In genomic region chr2:209663149-209663548, GRCh38 we compare ENCODE assay signal across 10 cellular contexts.
DNase-seq lines count a peak whose midpoint lies in the region; ATAC-seq lines count a peak whose summit lies in the region.
"Had no signal": no experiment of that assay in that cellular context is flagged by ENCODE, and none has a peak within 500 bp of the region (broad histone marks: within the 10 kb centered on the region; RNA-seq: fewer than 3 reads in every experiment).

No MANE protein-coding gene starts in this region.

- peak; percentile 52 for ATAC-seq in GM18861 (IDR thresholded peaks at IDR 0.05; ENCODE audit: unreplicated experiment)
- ATAC-seq in HG03565 (IDR thresholded peaks at IDR 0.05; ENCODE audit: unreplicated experiment), result peak; percentile 83
- ATAC-seq in GM18498 (IDR thresholded peaks at IDR 0.05; ENCODE audit: unreplicated experiment), result no peak

- DNase-seq in astrocyte of the hippocampus (ENCODE audit: low read depth, low spot score) (peak; percentile 65), lung microvascular endothelial cell (ENCODE audit: low read depth in 2 of 2) (peak; percentile 16 to 83), medulla oblongata (ENCODE audit: extremely low spot score) (no peak), amniotic stem cell (lab: John Stamatoyannopoulos, UW) (no peak)
- no peak for DNase-seq in stimulated activated CD4-positive, alpha-beta T cell treated with anti-CD3 and anti-CD28 coated beads, Interleukin-4, amount 100 ng/mL, for 4 hours
- DNase-seq: activated effector memory CD4-positive, alpha-beta T cell treated with anti-CD3 and anti-CD28 coated beads, Interleukin-2, amount 50 U/mL, for 16 hours; T-helper 1 cell had no signal

Comparison
In these comparisons a context has a peak if more than half of its experiments do, and no peak if none do; other contexts are left out.
1. DNase-seq: peak in astrocyte of the hippocampus (single experiment) and lung microvascular endothelial cell (2 of 2); none in medulla oblongata (single experiment), amniotic stem cell (single experiment) and stimulated activated CD4-positive, alpha-beta T cell treated with anti-CD3 and anti-CD28 coated beads, Interleukin-4, amount 100 ng/mL, for 4 hours (0 of 2).